In genomic region chr12:55915481-55915856, GRCh38 we compare ENCODE assay signal across 17 cellular contexts. TPM values are rescaled to one million over a fixed set of nuclear protein-coding genes. Genes with fewer than 3 reads are reported as not detected.
A peak's percentile ranks its signal among the peaks of the same experiment; 100 is the strongest.
DNase-seq lines count a peak whose midpoint lies in the region; ATAC-seq and TF ChIP-seq lines count a peak whose summit lies in the region.
"Had no signal": no experiment of that assay in that cellular context is flagged by ENCODE, and none has a peak within 500 bp of the region (broad histone marks: within the 10 kb centered on the region; RNA-seq: fewer than 3 reads in every experiment).

No MANE protein-coding gene starts in this region.

- no peak overlapping the region for H3K4me3 ChIP-seq in NB4 (ENCODE audit: low read depth, low read length)

- CTCF ChIA-PET in activated naive CD4-positive, alpha-beta T cell treated with anti-CD3 and anti-CD28 coated beads, Interleukin-2, amount 10 ng/mL, durations not matched to agents 7 days and 5 days (lab: Charles Lee) = interaction anchor here (0.7 to 3.0 kb wide), 2 partner anchors 11 to 17 kb away, joined by 3 to 13 read pairs; no protein-coding TSS in a partner anchor

- no peak overlapping the region for H3K4me3 Mint-ChIP-seq in activated naive CD4-positive, alpha-beta T cell treated with anti-CD3 and anti-CD28 coated beads, Interleukin-2, amount 10 ng/mL, durations not matched to agents 7 days and 5 days
- no peak overlapping the region for H3K4me3 Mint-ChIP-seq in activated T-helper 17 cell treated with anti-CD3 and anti-CD28 coated beads, Interleukin-2, amount 50 U/mL, for 72 hours
- peak overlapping the region; percentile 43 for H3K4me3 Mint-ChIP-seq in stimulated activated memory B cell treated with anti-CD40 and anti-IgM and Interleukin-4, amounts not matched to agents 10 μg/mL and 1 μg/mL and 100 μg/mL, for 72 hours

- no peak for ATAC-seq in activated T-helper 17 cell treated with anti-CD3 and anti-CD28 coated beads, Interleukin-2, amount 50 U/mL, for 72 hours (replicated peaks)
- ATAC-seq in stimulated activated memory B cell treated with anti-CD40 and anti-IgM and Interleukin-4, amounts not matched to agents 10 μg/mL and 1 μg/mL and 100 μg/mL, for 72 hours = peak; percentile 71
- no peak for ATAC-seq in GM18861 (IDR thresholded peaks at IDR 0.05; ENCODE audit: unreplicated experiment)
- ATAC-seq: sciatic nerve had no signal

- no peak for DNase-seq in activated naive CD4-positive, alpha-beta T cell treated with anti-CD3 and anti-CD28 coated beads, Interleukin-2, amount 10 ng/mL, durations not matched to agents 7 days and 5 days
- no peak for DNase-seq in activated naive CD4-positive, alpha-beta T cell treated with anti-CD3 and anti-CD28 coated beads, Interleukin-2, amount 50 U/mL, for 16 hours
- peak; percentile 57 for DNase-seq in NB4 (ENCODE audit: low read depth)
- DNase-seq in SW480 (ENCODE audit: low spot score) = no peak
- DNase-seq in foreskin melanocyte = no peak
- DNase-seq: activated T-cell treated with anti-CD3 and anti-CD28 coated beads, Interleukin-2, amount 50 U/mL, for 1 hour; aorta; Karpas-422; left colon; NCI-H446 treated with DMSO at 0.1 percent for 48 hours; occipital lobe; OCI-M1 had no signal

- H3K27ac Mint-ChIP-seq in activated naive CD4-positive, alpha-beta T cell treated with anti-CD3 and anti-CD28 coated beads, Interleukin-2, amount 10 ng/mL, durations not matched to agents 7 days and 5 days = peak overlapping the region; percentile 47
- H3K27ac Mint-ChIP-seq in activated T-helper 17 cell treated with anti-CD3 and anti-CD28 coated beads, Interleukin-2, amount 50 U/mL, for 72 hours = peak overlapping the region; percentile 84
- H3K27ac Mint-ChIP-seq in stimulated activated memory B cell treated with anti-CD40 and anti-IgM and Interleukin-4, amounts not matched to agents 10 μg/mL and 1 μg/mL and 100 μg/mL, for 72 hours = peak overlapping the region; percentile 83

- H3K4me1 Mint-ChIP-seq in activated naive CD4-positive, alpha-beta T cell treated with anti-CD3 and anti-CD28 coated beads, Interleukin-2, amount 10 ng/mL, durations not matched to agents 7 days and 5 days = peaks cover 45% of the 10 kb centered on the region
- H3K4me1 Mint-ChIP-seq in activated T-helper 17 cell treated with anti-CD3 and anti-CD28 coated beads, Interleukin-2, amount 50 U/mL, for 72 hours = peaks cover 28% of the 10 kb centered on the region
- peaks cover 32% of the 10 kb centered on the region for H3K4me1 Mint-ChIP-seq in stimulated activated memory B cell treated with anti-CD40 and anti-IgM and Interleukin-4, amounts not matched to agents 10 μg/mL and 1 μg/mL and 100 μg/mL, for 72 hours

- TF ChIP-seq CTCF in NB4 (IDR thresholded peaks at IDR 0.05; ENCODE audit: low read depth, low read length) = no peak

- no peaks in the 10 kb centered on the region for H3K9me3 Mint-ChIP-seq in activated naive CD4-positive, alpha-beta T cell treated with anti-CD3 and anti-CD28 coated beads, Interleukin-2, amount 10 ng/mL, durations not matched to agents 7 days and 5 days
- H3K9me3 Mint-ChIP-seq in activated T-helper 17 cell treated with anti-CD3 and anti-CD28 coated beads, Interleukin-2, amount 50 U/mL, for 72 hours = no peaks in the 10 kb centered on the region
- H3K9me3 Mint-ChIP-seq in stimulated activated memory B cell treated with anti-CD40 and anti-IgM and Interleukin-4, amounts not matched to agents 10 μg/mL and 1 μg/mL and 100 μg/mL, for 72 hours = no peaks in the 10 kb centered on the region

- no peak for TF ChIP-seq POLR2A in NB4 (IDR thresholded peaks at IDR 0.05; ENCODE audit: extremely low read depth, insufficient read length)

- no peaks in the 10 kb centered on the region for H3K27me3 Mint-ChIP-seq in activated naive CD4-positive, alpha-beta T cell treated with anti-CD3 and anti-CD28 coated beads, Interleukin-2, amount 10 ng/mL, durations not matched to agents 7 days and 5 days
- H3K27me3 Mint-ChIP-seq in activated T-helper 17 cell treated with anti-CD3 and anti-CD28 coated beads, Interleukin-2, amount 50 U/mL, for 72 hours = no peaks in the 10 kb centered on the region
- no peaks in the 10 kb centered on the region for H3K27me3 Mint-ChIP-seq in stimulated activated memory B cell treated with anti-CD40 and anti-IgM and Interleukin-4, amounts not matched to agents 10 μg/mL and 1 μg/mL and 100 μg/mL, for 72 hours

- peaks cover 39% of the 10 kb centered on the region for H3K36me3 Mint-ChIP-seq in activated naive CD4-positive, alpha-beta T cell treated with anti-CD3 and anti-CD28 coated beads, Interleukin-2, amount 10 ng/mL, durations not matched to agents 7 days and 5 days
- H3K36me3 Mint-ChIP-seq in activated T-helper 17 cell treated with anti-CD3 and anti-CD28 coated beads, Interleukin-2, amount 50 U/mL, for 72 hours (ENCODE audit: low read depth) = peaks cover 51% of the 10 kb centered on the region
- H3K36me3 Mint-ChIP-seq in stimulated activated memory B cell treated with anti-CD40 and anti-IgM and Interleukin-4, amounts not matched to agents 10 μg/mL and 1 μg/mL and 100 μg/mL, for 72 hours = peaks cover 36% of the 10 kb centered on the region

RNA-seq across cellular contexts. Expression of gene PYM1, which starts 12.2 kb away (rescaled TPM):
- 10 to 100 TPM; 23.4 to 35.6 TPM for total RNA-seq in activated T-helper 17 cell treated with anti-CD3 and anti-CD28 coated beads, Interleukin-2, amount 50 U/mL, for 72 hours

RNA-seq across cellular contexts. Expression of gene DGKA, which starts 15.5 kb away (rescaled TPM):
- 100 to 1,000 TPM; 282 to 502 TPM for total RNA-seq in activated T-helper 17 cell treated with anti-CD3 and anti-CD28 coated beads, Interleukin-2, amount 50 U/mL, for 72 hours

RNA-seq across cellular contexts. Expression of gene PMEL, which starts 50.4 kb away (rescaled TPM):
- total RNA-seq in activated T-helper 17 cell treated with anti-CD3 and anti-CD28 coated beads, Interleukin-2, amount 50 U/mL, for 72 hours = 1 to 10 TPM in 1 of 2 donors, under 1 TPM in 1; 0.30 to 2.5 TPM
- total RNA-seq: mononuclear cell, occipital lobe had no signal

RNA-seq across cellular contexts. Expression of gene CDK2, which starts 51.2 kb away (rescaled TPM):
- total RNA-seq in activated T-helper 17 cell treated with anti-CD3 and anti-CD28 coated beads, Interleukin-2, amount 50 U/mL, for 72 hours = 100 to 1,000 TPM; 101 to 104 TPM

RNA-seq across cellular contexts. Expression of gene RAB5B, which starts 58.4 kb away (rescaled TPM):
- 10 to 100 TPM; 34.2 to 50.8 TPM for total RNA-seq in activated T-helper 17 cell treated with anti-CD3 and anti-CD28 coated beads, Interleukin-2, amount 50 U/mL, for 72 hours
